ENCODE assay signal across 20 cellular contexts in the genomic region with DNA sequence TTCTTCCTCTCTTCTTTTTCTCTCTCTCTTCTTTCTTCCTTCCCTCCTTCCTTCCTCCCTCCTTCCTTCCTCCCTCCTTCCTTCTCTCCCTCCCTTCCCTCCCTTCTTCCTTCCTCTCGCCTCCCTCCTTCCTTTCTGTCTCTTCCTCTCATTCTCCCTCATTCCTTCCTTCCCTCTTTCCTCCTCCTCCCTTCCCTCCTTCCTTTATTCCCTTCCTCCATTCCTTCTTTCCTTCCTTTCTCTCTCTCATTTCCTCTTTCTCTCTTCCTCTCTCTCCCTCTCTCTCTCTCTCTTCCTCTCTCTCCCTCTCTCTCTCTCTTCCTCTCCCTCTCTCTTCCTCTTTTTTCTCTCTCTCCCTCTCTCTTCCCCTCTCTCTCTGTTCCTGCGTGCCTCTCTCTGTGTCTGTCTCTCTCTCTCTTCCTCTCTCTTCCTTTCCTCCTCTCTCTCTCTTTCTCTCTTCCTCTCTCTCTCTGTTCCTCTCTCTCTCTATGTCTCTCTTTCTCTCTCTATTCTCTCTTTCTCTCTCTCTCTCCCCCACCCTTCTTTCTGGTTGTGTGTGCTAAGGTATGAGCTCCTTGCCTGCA.
"Had no signal": no experiment of that assay in that cellular context is flagged by ENCODE, and none has a peak within 500 bp of the region (broad histone marks: within the 10 kb centered on the region; RNA-seq: fewer than 3 reads in every experiment).

No MANE protein-coding gene starts in this region.

- H3K9me3 ChIP-seq: adrenal gland, neutrophil, ovary, upper lobe of right lung had no signal

- ATAC-seq: effector memory CD8-positive, alpha-beta T cell; esophagus mucosa; right cardiac atrium; T-cell had no signal

- FAIRE-seq: endothelial cell of umbilical vein, TTC549 had no signal

- H3K4me3 ChIP-seq: adrenal gland, ascending aorta, dorsolateral prefrontal cortex, left ventricle myocardium inferior, ovary, upper lobe of right lung had no signal

- H3K27ac ChIP-seq: adrenal gland, ascending aorta, brain microvascular endothelial cell, dorsolateral prefrontal cortex, left ventricle myocardium inferior, neutrophil, ovary, upper lobe of right lung had no signal

- H3K36me3 ChIP-seq: adrenal gland, ascending aorta, brain microvascular endothelial cell, left ventricle myocardium inferior, neutrophil, ovary, upper lobe of right lung had no signal

- DNase-seq: activated T-cell treated with anti-CD3 and anti-CD28 coated beads, Interleukin-2, amount 50 U/mL, for 1 hour; adrenal gland; brain microvascular endothelial cell; central memory CD4-positive, alpha-beta T cell; dorsolateral prefrontal cortex; effector memory CD8-positive, alpha-beta T cell; foreskin melanocyte; hippocampal formation; kidney glomerular epithelial cell; left ventricle myocardium inferior; ovary; right cardiac atrium; stimulated activated CD4-positive, alpha-beta T cell treated with anti-CD3 and anti-CD28 coated beads, Interleukin-12 subunit alpha, Interleukin-12 subunit beta, amount 100 ng/mL, for 4 hours; T-cell; upper lobe of right lung had no signal

- H3K4me1 ChIP-seq: adrenal gland, ascending aorta, left ventricle myocardium inferior, upper lobe of right lung had no signal

- H3K27me3 ChIP-seq: ascending aorta, brain microvascular endothelial cell, ovary, upper lobe of right lung had no signal
